Comparison of ENCODE assay signal across 8 cellular contexts in the genomic region with DNA sequence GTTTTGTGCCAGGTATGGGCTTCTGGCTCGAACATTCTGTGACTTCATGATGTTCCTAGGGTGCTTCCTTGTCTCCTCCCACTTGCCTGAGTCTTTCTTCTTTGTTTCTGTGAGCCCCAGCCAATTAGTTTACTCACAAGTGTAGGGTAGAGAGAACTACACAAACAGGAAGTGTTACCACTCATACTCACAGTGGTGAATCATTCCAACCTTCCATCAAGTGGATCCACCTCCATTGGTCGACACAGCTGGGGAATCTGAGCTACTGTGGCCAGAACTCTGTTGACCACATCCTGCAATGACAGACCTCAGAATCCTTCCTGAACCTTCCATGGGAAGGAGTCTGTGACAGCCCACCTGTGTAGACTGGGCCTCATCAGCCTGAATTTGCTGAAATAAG.
A peak's percentile ranks its signal among the peaks of the same experiment; 100 is the strongest.
DNase-seq lines count a peak whose midpoint lies in the region; ATAC-seq, FAIRE-seq and TF ChIP-seq lines count a peak whose summit lies in the region.

No MANE protein-coding gene starts in this region.

- TF ChIP-seq EP300 in SK-N-SH (IDR thresholded peaks at IDR 0.05; ENCODE audit: borderline replicate concordance in 1 of 2, low read depth in 1 of 2, low read length in 1 of 2), result no peak; a peak in 1 of 4 replicates

- dilution Hi-C loops in keratinocyte (cut with MboI; ENCODE audit: extremely low pct_ligation_motif_present, low sequenced_read_pairs), result no loop called here

- H3K9ac ChIP-seq in SK-N-SH, result no peak overlapping the region
- no peak overlapping the region for H3K9ac ChIP-seq in keratinocyte (ENCODE audit: control insufficient read depth, extremely low read depth, insufficient read depth, low read length)

- POLR2A ChIA-PET in SK-N-SH (lab: Yijun Ruan, JAX), result no interaction called here

- TF ChIP-seq CTCF in SK-N-SH (IDR thresholded peaks at IDR 0.05) (no peak), keratinocyte (optimal IDR thresholded peaks at IDR 0.05 in 1 of 3, IDR thresholded peaks at IDR 0.05 in 1 of 3, conservative IDR thresholded peaks at IDR 0.05 in 1 of 3; ENCODE audit: extremely low read depth in 1 of 3, insufficient read depth in 2 of 3, low read length in 3 of 3) (no peak), WERI-Rb-1 (IDR thresholded peaks at IDR 0.05; ENCODE audit: low read depth, low read length) (no peak)

- H3K27ac ChIP-seq in SK-N-SH (ENCODE audit: low read depth in 2 of 2, low read length in 1 of 2) (no peak overlapping the region), keratinocyte (ENCODE audit: control insufficient read depth, insufficient read depth, low read length) (peak overlapping the region; percentile 60), WERI-Rb-1 (no peak overlapping the region)

- H3K4me2 ChIP-seq in SK-N-SH (no peak overlapping the region; the same call in 1 of the 2 replicates), keratinocyte (ENCODE audit: control insufficient read depth, extremely low read depth, insufficient read depth, low read depth, low read length) (peak overlapping the region; percentile 36)

- no peak for TF ChIP-seq RAD21 in SK-N-SH (IDR thresholded peaks at IDR 0.05; ENCODE audit: low read length)

- peak; percentile 72 for ATAC-seq in HG02885 (IDR thresholded peaks at IDR 0.05; ENCODE audit: poor library complexity, unreplicated experiment)
- no peak for ATAC-seq in GM18868 (IDR thresholded peaks at IDR 0.05; ENCODE audit: unreplicated experiment)

- H3K9me3 ChIP-seq in SK-N-SH, result no peaks in the 10 kb centered on the region
- H3K9me3 ChIP-seq in keratinocyte (ENCODE audit: control insufficient read depth, low read depth, low read length), result no peaks in the 10 kb centered on the region
- H3K9me3 ChIP-seq in WERI-Rb-1 (ENCODE audit: severe bottlenecking), result no peaks in the 10 kb centered on the region

- H3K36me3 ChIP-seq in SK-N-SH (replicated peaks in 1 of 2; ENCODE audit: control insufficient read depth in 1 of 2, insufficient read depth in 2 of 2, low read length in 1 of 2), result no peaks in the 10 kb centered on the region
- H3K36me3 ChIP-seq in keratinocyte (ENCODE audit: control insufficient read depth in 2 of 2, extremely low read depth in 1 of 2, insufficient read depth in 2 of 2, low read length in 2 of 2), result no peaks in the 10 kb centered on the region
- H3K36me3 ChIP-seq in WERI-Rb-1, result no peaks in the 10 kb centered on the region

- H3K9me1 ChIP-seq in keratinocyte (ENCODE audit: control insufficient read depth, extremely low read depth, insufficient read depth, low read length), result no peaks in the 10 kb centered on the region

- H4K20me1 ChIP-seq in SK-N-SH (ENCODE audit: insufficient read depth), result no peaks in the 10 kb centered on the region
- H4K20me1 ChIP-seq in keratinocyte (ENCODE audit: control insufficient read depth, extremely low read depth, insufficient read depth, low read length), result no peaks in the 10 kb centered on the region

- peaks cover 0 to 28% of the 10 kb centered on the region in 2 experiments; a peak in 2 of 4 replicates for H3K4me1 ChIP-seq in SK-N-SH (ENCODE audit: control insufficient read depth in 1 of 2, insufficient read depth in 2 of 2, low read depth in 1 of 2, low read length in 1 of 2)
- peaks cover 42% of the 10 kb centered on the region for H3K4me1 ChIP-seq in keratinocyte (ENCODE audit: control insufficient read depth, extremely low read depth, insufficient read depth, low read length)

- 33% methylated on average over 2 of the region's 2 CpGs for WGBS in SK-N-SH (ENCODE audit: low lambda C conversion rate)

- no peaks in the 10 kb centered on the region for H3K79me2 ChIP-seq in SK-N-SH (ENCODE audit: insufficient read depth)
- no peaks in the 10 kb centered on the region for H3K79me2 ChIP-seq in keratinocyte (ENCODE audit: control insufficient read depth, insufficient read depth, low read length)

- DNase-seq in ELR (ENCODE audit: low read depth) (peak; percentile 99), SK-N-SH (no peak), keratinocyte (ENCODE audit: low read depth, low spot score) (peak; percentile 98), HuH-7.5 (ENCODE audit: low spot score) (no peak), NCI-H526 treated with DMSO at 0.1 percent for 48 hours (lab: John Stamatoyannopoulos, UW) (no peak), WERI-Rb-1 (no peak)

- peak; percentile 100 for FAIRE-seq in keratinocyte (lab: Jason Lieb, UNC)

- H3F3A ChIP-seq in SK-N-SH (replicated peaks; ENCODE audit: insufficient read depth), result peaks cover 3% of the 10 kb centered on the region

- CTCF ChIA-PET in SK-N-SH (lab: Yijun Ruan, JAX), result interaction anchor here (0.6 kb wide), 1 partner anchor 537 kb away, joined by 3 read pairs; no protein-coding TSS in a partner anchor

- H3K9me2 ChIP-seq in SK-N-SH, result no peaks in the 10 kb centered on the region

- H3K4me3 ChIP-seq in SK-N-SH (ENCODE audit: low read depth in 2 of 2, low read length in 1 of 2) (no peak overlapping the region), keratinocyte (ENCODE audit: control insufficient read depth in 2 of 3, extremely low read depth in 1 of 3, insufficient read depth in 2 of 3, low read depth in 1 of 3, low read length in 3 of 3) (no peak overlapping the region), WERI-Rb-1 (ENCODE audit: low read depth, low read length) (no peak overlapping the region)

- no peak overlapping the region; the same call in 1 of the 2 replicates for H2AFZ ChIP-seq in SK-N-SH (ENCODE audit: low read depth)
- no peak overlapping the region for H2AFZ ChIP-seq in keratinocyte (ENCODE audit: control insufficient read depth, low read length)

- H3K27me3 ChIP-seq in SK-N-SH (ENCODE audit: insufficient read depth) (no peaks in the 10 kb centered on the region), keratinocyte (ENCODE audit: control insufficient read depth, extremely low read depth, insufficient read depth, low read length) (no peaks in the 10 kb centered on the region), WERI-Rb-1 (ENCODE audit: insufficient read depth, low read depth, severe bottlenecking) (no peaks in the 10 kb centered on the region)

TF ChIP-seq in SK-N-SH, 30 proteins besides CTCF, POLR2A, EP300 and RAD21:
- TF ChIP-seq NFIC (IDR thresholded peaks at IDR 0.05; ENCODE audit: borderline replicate concordance) (peak; percentile 19; the same call in 1 of the 2 replicates), ELF1 (IDR thresholded peaks at IDR 0.05) (peak; percentile 18; the same call in 1 of the 2 replicates), JUND (IDR thresholded peaks at IDR 0.05) (peak; percentile 33; the same call in 1 of the 2 replicates), POLR2AphosphoS5 (IDR thresholded peaks at IDR 0.05; ENCODE audit: low read depth, low read length) (no peak), TCF12 (IDR thresholded peaks at IDR 0.05) (peak; percentile 43; the same call in 1 of the 2 replicates), FOSL2 (IDR thresholded peaks at IDR 0.05; ENCODE audit: borderline replicate concordance, low read depth) (peak; percentile 67; the same call in 1 of the 2 replicates), CHD2 (IDR thresholded peaks at IDR 0.05; ENCODE audit: low read length, partially characterized antibody) (no peak)
- TF ChIP-seq, protein P1, sequence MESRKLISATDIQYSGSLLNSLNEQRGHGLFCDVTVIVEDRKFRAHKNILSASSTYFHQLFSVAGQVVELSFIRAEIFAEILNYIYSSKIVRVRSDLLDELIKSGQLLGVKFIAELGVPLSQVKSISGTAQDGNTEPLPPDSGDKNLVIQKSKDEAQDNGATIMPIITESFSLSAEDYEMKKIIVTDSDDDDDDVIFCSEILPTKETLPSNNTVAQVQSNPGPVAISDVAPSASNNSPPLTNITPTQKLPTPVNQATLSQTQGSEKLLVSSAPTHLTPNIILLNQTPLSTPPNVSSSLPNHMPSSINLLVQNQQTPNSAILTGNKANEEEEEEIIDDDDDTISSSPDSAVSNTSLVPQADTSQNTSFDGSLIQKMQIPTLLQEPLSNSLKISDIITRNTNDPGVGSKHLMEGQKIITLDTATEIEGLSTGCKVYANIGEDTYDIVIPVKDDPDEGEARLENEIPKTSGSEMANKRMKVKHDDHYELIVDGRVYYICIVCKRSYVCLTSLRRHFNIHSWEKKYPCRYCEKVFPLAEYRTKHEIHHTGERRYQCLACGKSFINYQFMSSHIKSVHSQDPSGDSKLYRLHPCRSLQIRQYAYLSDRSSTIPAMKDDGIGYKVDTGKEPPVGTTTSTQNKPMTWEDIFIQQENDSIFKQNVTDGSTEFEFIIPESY (IDR thresholded peaks at IDR 0.05; ENCODE audit: borderline replicate concordance, low read depth), result no peak
- TF ChIP-seq, protein P2, sequence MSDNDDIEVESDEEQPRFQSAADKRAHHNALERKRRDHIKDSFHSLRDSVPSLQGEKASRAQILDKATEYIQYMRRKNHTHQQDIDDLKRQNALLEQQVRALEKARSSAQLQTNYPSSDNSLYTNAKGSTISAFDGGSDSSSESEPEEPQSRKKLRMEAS (IDR thresholded peaks at IDR 0.05; ENCODE audit: low read depth), result 0 out of 2 replicates have a peak, but pooled peaks have one; percentile 24
- TF ChIP-seq, protein P3, sequence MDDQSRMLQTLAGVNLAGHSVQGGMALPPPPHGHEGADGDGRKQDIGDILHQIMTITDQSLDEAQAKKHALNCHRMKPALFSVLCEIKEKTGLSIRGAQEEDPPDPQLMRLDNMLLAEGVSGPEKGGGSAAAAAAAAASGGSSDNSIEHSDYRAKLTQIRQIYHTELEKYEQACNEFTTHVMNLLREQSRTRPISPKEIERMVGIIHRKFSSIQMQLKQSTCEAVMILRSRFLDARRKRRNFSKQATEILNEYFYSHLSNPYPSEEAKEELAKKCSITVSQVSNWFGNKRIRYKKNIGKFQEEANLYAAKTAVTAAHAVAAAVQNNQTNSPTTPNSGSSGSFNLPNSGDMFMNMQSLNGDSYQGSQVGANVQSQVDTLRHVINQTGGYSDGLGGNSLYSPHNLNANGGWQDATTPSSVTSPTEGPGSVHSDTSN (IDR thresholded peaks at IDR 0.05), result peak; percentile 55; the same call in 1 of the 2 replicates

Comparison
In these comparisons a context has a peak if more than half of its experiments do, and no peak if none do; other contexts are left out.
1. DNase-seq: peak in ELR (single experiment) and keratinocyte (single experiment); none in SK-N-SH (single experiment), HuH-7.5 (single experiment), NCI-H526 treated with DMSO at 0.1 percent for 48 hours (single experiment) and WERI-Rb-1 (single experiment).